18 cellular contexts compared by ENCODE assay signal in the genomic region with DNA sequence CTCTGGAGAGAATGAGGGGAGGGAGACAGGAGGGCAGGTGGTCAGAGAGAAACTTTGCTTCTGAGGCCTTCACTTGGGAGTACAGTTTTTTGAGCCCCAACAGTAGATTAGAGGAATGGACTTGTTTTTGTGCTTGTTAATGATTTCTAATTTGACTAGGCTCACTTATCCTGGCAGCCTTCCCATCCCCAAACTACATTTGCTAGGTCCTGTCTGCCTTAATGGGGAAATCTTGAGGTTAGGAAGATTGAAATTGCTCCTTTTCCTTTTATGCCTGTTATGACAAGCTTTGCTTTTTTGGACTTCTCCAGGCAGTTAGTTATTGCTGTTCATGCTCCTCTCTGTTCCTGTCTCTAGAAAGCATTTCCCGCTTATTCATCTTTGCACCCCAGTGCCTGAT. TPM values are rescaled to one million over a fixed set of nuclear protein-coding genes. Genes with fewer than 3 reads are reported as not detected.
DNase-seq lines count a peak whose midpoint lies in the region; ATAC-seq, FAIRE-seq and TF ChIP-seq lines count a peak whose summit lies in the region.
"Had no signal": no experiment of that assay in that cellular context is flagged by ENCODE, and none has a peak within 500 bp of the region (broad histone marks: within the 10 kb centered on the region; RNA-seq: fewer than 3 reads in every experiment).

No MANE protein-coding gene starts in this region.

- H3K27me3 ChIP-seq in GM12878 (replicated peaks in 1 of 2; ENCODE audit: control insufficient read depth in 2 of 2, insufficient read depth in 2 of 2, low read length in 1 of 2): no peaks in the 10 kb centered on the region
- no peaks in the 10 kb centered on the region for H3K27me3 ChIP-seq in keratinocyte (ENCODE audit: control insufficient read depth, extremely low read depth, insufficient read depth, low read length)
- H3K27me3 ChIP-seq in thoracic aorta (replicated peaks; ENCODE audit: insufficient read depth): no peaks in the 10 kb centered on the region
- H3K27me3 ChIP-seq: tibial nerve had no signal

- RAD21 ChIA-PET in GM12878 (lab: Charles Lee; ENCODE audit: unreplicated experiment): no interaction called here

- DNase-seq in NCI-H1105 treated with DMSO at 0.1 percent for 48 hours (lab: John Stamatoyannopoulos, UW): peak; percentile 50
- DNase-seq in NCI-H1105 (lab: John Stamatoyannopoulos, UW): no peak
- no peak for DNase-seq in GM12878 (ENCODE audit: low read depth, low spot score)
- DNase-seq in keratinocyte (ENCODE audit: low read depth, low spot score): no peak
- no peak for DNase-seq in thoracic aorta (ENCODE audit: low spot score)
- DNase-seq in chondrocyte (ENCODE audit: low spot score): no peak
- DNase-seq: activated CD4-positive, alpha-beta T cell treated with anti-CD3 and anti-CD28 coated beads, Interleukin-2, amount 50 U/mL, for 4 hours; DMS153; KBM-7; naive thymus-derived CD4-positive, alpha-beta T cell; NCI-H187 treated with DMSO at 0.1 percent for 48 hours; T-helper 1 cell had no signal

- WGBS in GM12878 (ENCODE audit: insufficient coverage, insufficient replicate concordance, low lambda C conversion rate, missing lambda C conversion rate): 100% methylated on average over 1 of the region's 1 CpG

- no peak for TF ChIP-seq CTCF in GM12878 (IDR thresholded peaks at IDR 0.05 in 2 of 3, conservative IDR thresholded peaks at IDR 0.05 in 1 of 3; ENCODE audit: control insufficient read depth in 2 of 3, extremely low read depth in 1 of 3, insufficient read depth in 1 of 3, low read depth in 3 of 3, low read length in 3 of 3)
- no peak for TF ChIP-seq CTCF in keratinocyte (optimal IDR thresholded peaks at IDR 0.05 in 1 of 3, IDR thresholded peaks at IDR 0.05 in 1 of 3, conservative IDR thresholded peaks at IDR 0.05 in 1 of 3; ENCODE audit: extremely low read depth in 1 of 3, insufficient read depth in 2 of 3, low read length in 3 of 3)
- no peak for TF ChIP-seq CTCF in thoracic aorta (IDR thresholded peaks at IDR 0.05)
- no peak for TF ChIP-seq CTCF in chondrocyte (IDR thresholded peaks at IDR 0.05)

- H3K4me1 ChIP-seq in GM12878 (ENCODE audit: control insufficient read depth, insufficient read depth, low read length) (peaks cover 14% of the 10 kb centered on the region), keratinocyte (ENCODE audit: control insufficient read depth, extremely low read depth, insufficient read depth, low read length) (peaks cover 29% of the 10 kb centered on the region), thoracic aorta (ENCODE audit: control insufficient read depth in 1 of 2, low read depth in 2 of 2) (peaks cover 43 to 50% of the 10 kb centered on the region in 2 donors)

- SMC1A ChIA-PET in GM12878 (lab: Charles Lee; ENCODE audit: uncharacterized antibody, unreplicated experiment): interaction anchor here (0.9 to 1.3 kb wide), 4 partner anchors 9 to 160 kb away, joined by 3 read pairs; no protein-coding TSS in a partner anchor

- H2AFZ ChIP-seq in GM12878 (ENCODE audit: control insufficient read depth, low read depth, low read length): no peak overlapping the region; the same call in 1 of the 2 replicates
- peak overlapping the region; percentile 55 for H2AFZ ChIP-seq in keratinocyte (ENCODE audit: control insufficient read depth, low read length)

- H3K4me1 Mint-ChIP-seq in chondrocyte (ENCODE audit: low read depth): peaks cover 41% of the 10 kb centered on the region

- no peak overlapping the region; the same call in 1 of the 2 replicates for H3K4me2 ChIP-seq in GM12878 (ENCODE audit: control insufficient read depth, insufficient read depth)
- peak overlapping the region; percentile 61 for H3K4me2 ChIP-seq in keratinocyte (ENCODE audit: control insufficient read depth, extremely low read depth, insufficient read depth, low read depth, low read length)

- no peak overlapping the region for H3K27ac Mint-ChIP-seq in chondrocyte (ENCODE audit: unreplicated experiment)

- H3K9me3 ChIP-seq in GM12878 (replicated peaks; ENCODE audit: control insufficient read depth, insufficient read depth, low read length): no peaks in the 10 kb centered on the region
- no peaks in the 10 kb centered on the region for H3K9me3 ChIP-seq in keratinocyte (ENCODE audit: control insufficient read depth, low read depth, low read length)
- H3K9me3 ChIP-seq in thoracic aorta: no peaks in the 10 kb centered on the region
- H3K9me3 ChIP-seq: tibial nerve had no signal

- dilution Hi-C loops in keratinocyte (cut with MboI; ENCODE audit: extremely low pct_ligation_motif_present, low sequenced_read_pairs): no loop called here

- BruUV-seq in GM12878 (replicated peaks; lab: Mats Ljungman, UMichigan): no TSS peak

- 0 out of 2 replicates have a peak overlapping the region, but pooled peaks have one; percentile 29 for H3K27ac ChIP-seq in GM12878 (ENCODE audit: control insufficient read depth, insufficient read depth)
- peak overlapping the region; percentile 60 for H3K27ac ChIP-seq in keratinocyte (ENCODE audit: control insufficient read depth, insufficient read depth, low read length)
- peak overlapping the region; percentile 49 to 67 for H3K27ac ChIP-seq in thoracic aorta

- POLR2A ChIA-PET in GM12878 (lab: Charles Lee): no interaction called here

- H3K4me3 Mint-ChIP-seq in chondrocyte (ENCODE audit: unreplicated experiment): no peak overlapping the region
- H3K4me3 Mint-ChIP-seq: naive thymus-derived CD4-positive, alpha-beta T cell had no signal

- no peak overlapping the region for H3K4me3 ChIP-seq in GM12878
- H3K4me3 ChIP-seq in keratinocyte (ENCODE audit: control insufficient read depth in 2 of 3, extremely low read depth in 1 of 3, insufficient read depth in 2 of 3, low read depth in 1 of 3, low read length in 3 of 3): peak overlapping the region in 2 of 3 experiments; percentile 6 to 24
- H3K4me3 ChIP-seq in thoracic aorta: no peak overlapping the region
- H3K4me3 ChIP-seq: skin epidermis, tibial nerve had no signal

- TF ChIP-seq RAD21 in GM12878 (IDR thresholded peaks at IDR 0.05; ENCODE audit: insufficient read depth, low read depth, low read length): no peak

- ATAC-seq in GM12878 (no peak), thoracic aorta (ENCODE audit: insufficient number of reproducible peaks, low FRiP score, low read depth) (no peak), GM21786 (IDR thresholded peaks at IDR 0.05; ENCODE audit: unreplicated experiment) (no peak), HG03520 (IDR thresholded peaks at IDR 0.05; ENCODE audit: unreplicated experiment) (no peak)
- ATAC-seq: naive thymus-derived CD4-positive, alpha-beta T cell had no signal

- no peaks in the 10 kb centered on the region for H3K27me3 Mint-ChIP-seq in chondrocyte (ENCODE audit: low read depth)
- H3K27me3 Mint-ChIP-seq: naive thymus-derived CD4-positive, alpha-beta T cell had no signal

- no peak overlapping the region for H3K9ac ChIP-seq in GM12878 (ENCODE audit: control insufficient read depth, insufficient read depth, low read length)
- peak overlapping the region; percentile 39 for H3K9ac ChIP-seq in keratinocyte (ENCODE audit: control insufficient read depth, extremely low read depth, insufficient read depth, low read length)

- intact Hi-C loops in GM12878 (cut with micrococcal nuclease; ENCODE audit: unreplicated experiment): no loop called here

- H3K36me3 Mint-ChIP-seq in chondrocyte (ENCODE audit: low read depth): no peaks in the 10 kb centered on the region

- H3K9me3 Mint-ChIP-seq in chondrocyte (ENCODE audit: low read depth): no peaks in the 10 kb centered on the region
- H3K9me3 Mint-ChIP-seq: naive thymus-derived CD4-positive, alpha-beta T cell had no signal

- in situ Hi-C loops in GM12878 (cut with MboI): no loop called here

- FAIRE-seq in GM12878 (lab: Jason Lieb, UNC) (no peak), keratinocyte (lab: Jason Lieb, UNC) (peak; percentile 78)
- FAIRE-seq: A204.1, GM19239 had no signal

- H3K36me3 ChIP-seq in GM12878 (ENCODE audit: control insufficient read depth in 2 of 2, insufficient read depth in 2 of 2, low read length in 1 of 2) (no peaks in the 10 kb centered on the region), keratinocyte (ENCODE audit: control insufficient read depth in 2 of 2, extremely low read depth in 1 of 2, insufficient read depth in 2 of 2, low read length in 2 of 2) (peaks cover 0 to 4% of the 10 kb centered on the region in 2 experiments), thoracic aorta (no peaks in the 10 kb centered on the region)
- H3K36me3 ChIP-seq: tibial nerve had no signal

- no peak for TF ChIP-seq EP300 in GM12878 (IDR thresholded peaks at IDR 0.05; ENCODE audit: borderline replicate concordance in 1 of 2, control insufficient read depth in 1 of 2, low read depth in 2 of 2, low read length in 2 of 2)

- peaks cover 4% of the 10 kb centered on the region for H3K9me1 ChIP-seq in keratinocyte (ENCODE audit: control insufficient read depth, extremely low read depth, insufficient read depth, low read length)

- H4K20me1 ChIP-seq in GM12878 (ENCODE audit: control insufficient read depth, insufficient read depth): no peaks in the 10 kb centered on the region
- H4K20me1 ChIP-seq in keratinocyte (ENCODE audit: control insufficient read depth, extremely low read depth, insufficient read depth, low read length): no peaks in the 10 kb centered on the region

- H3K79me2 ChIP-seq in GM12878 (ENCODE audit: control insufficient read depth, insufficient read depth, low read length) (peaks cover 44% of the 10 kb centered on the region), keratinocyte (ENCODE audit: control insufficient read depth, insufficient read depth, low read length) (peaks cover 3% of the 10 kb centered on the region)

- TF ChIP-seq POLR2A in GM12878 (IDR thresholded peaks at IDR 0.05; ENCODE audit: low read depth, low read length): no peak

- CTCF ChIA-PET in GM12878 (lab: Yijun Ruan, JAX): interaction anchor here (1.8 kb wide), 1 partner anchor 90 kb away, joined by 4 read pairs; no protein-coding TSS in a partner anchor

RNA-seq across cellular contexts. Expression of a gene that starts 37.7 kb away (rescaled TPM):
- 131 and 154 TPM in 2 replicates for total RNA-seq in GM12878 (2013; cell fraction: nucleolus; rRNA removed)
- total RNA-seq in GM12878 (2014; rRNA removed): 45.6 and 45.7 TPM in 2 replicates
- total RNA-seq in GM12878 (2014; rRNA removed; fragmentation: Illumina TruSeq; extraction: Trizol): 49.9 and 55.3 TPM in 2 replicates
- 47.8 and 52.7 TPM in 2 replicates for total RNA-seq in GM12878 (2021)
- 33.3 TPM for polyA plus RNA-seq in GM12878 (2011; ENCODE audit: low read depth)
- 10.8 and 12.7 TPM in 2 replicates for polyA plus RNA-seq in GM12878 (2011; rRNA removed)
- 14.3 and 19.4 TPM in 2 replicates for polyA plus RNA-seq in GM12878 (2011; cell fraction: cytosol; rRNA removed)
- 58.4 and 96.8 TPM in 2 replicates for polyA plus RNA-seq in GM12878 (2011; cell fraction: nucleus; rRNA removed)
- 48.3 and 54.5 TPM in 2 replicates for polyA plus RNA-seq in GM12878 (2012)
- polyA plus RNA-seq in GM12878 (2014; fragmentation: Illumina TruSeq; extraction: Trizol): 35.3 and 37.0 TPM in 2 replicates
- 1 to 10 TPM; 2.1 to 4.6 TPM for polyA plus RNA-seq in GM12878 (2014; fragmentation: Nextera tagmentation; extraction: Ambion mirVana)
- 29.0 and 35.1 TPM in 2 replicates for polyA plus RNA-seq in GM12878 (2014; rRNA removed)
- 10 to 100 TPM; 39.2 to 40.3 TPM for polyA plus RNA-seq in GM12878 (2016; fragmentation: Nextera tagmentation; extraction: Ambion mirVana)
- polyA minus RNA-seq in GM12878 (2011; rRNA and poly(A)+ RNA removed): 74.2 and 79.7 TPM in 2 replicates
- 13.0 and 14.6 TPM in 2 replicates for polyA minus RNA-seq in GM12878 (2011; cell fraction: cytosol; rRNA and poly(A)+ RNA removed)
- polyA minus RNA-seq in GM12878 (2011; cell fraction: nucleus; rRNA and poly(A)+ RNA removed): 85.0 and 172 TPM in 2 replicates
- polyA plus RNA-seq in keratinocyte: 9.5 to 11.0 TPM (median 9.9 TPM) in 3 replicates
- polyA plus RNA-seq in keratinocyte (2011; ENCODE audit: low read depth): 36.0 TPM
- polyA plus RNA-seq in keratinocyte (2011; cell fraction: cytosol; rRNA removed): 5.5 and 6.1 TPM in 2 replicates
- 32.3 and 38.4 TPM in 2 replicates for polyA plus RNA-seq in keratinocyte (2011; cell fraction: nucleus; rRNA removed)
- polyA plus RNA-seq in keratinocyte (2012; ENCODE audit: low replicate concordance): 9.3 and 16.1 TPM in 2 replicates
- polyA minus RNA-seq in keratinocyte: 39.6 to 72.5 TPM (median 53.5 TPM) in 3 replicates
- 12.7 TPM for polyA minus RNA-seq in keratinocyte (2011; cell fraction: cytosol; rRNA and poly(A)+ RNA removed)
- polyA minus RNA-seq in keratinocyte (2011; cell fraction: nucleus; rRNA and poly(A)+ RNA removed): 74.7 and 120 TPM in 2 replicates
- 100 to 1,000 TPM; 125 to 256 TPM for total RNA-seq in thoracic aorta
- 13.6 to 15.3 TPM (median 14.2 TPM) in 3 replicates for total RNA-seq in chondrocyte

Comparison
In these comparisons a context has a peak if more than half of its experiments do, and no peak if none do; other contexts are left out.
1. H3K4me3 ChIP-seq: peak in keratinocyte (2 of 3); none in GM12878 (single experiment) and thoracic aorta (single experiment).
2. Peak in every context shown above with its lines, with median percentiles within 50 percentile points of each other: H3K27ac ChIP-seq.